19 cellular contexts compared by ENCODE assay signal in the genomic region with DNA sequence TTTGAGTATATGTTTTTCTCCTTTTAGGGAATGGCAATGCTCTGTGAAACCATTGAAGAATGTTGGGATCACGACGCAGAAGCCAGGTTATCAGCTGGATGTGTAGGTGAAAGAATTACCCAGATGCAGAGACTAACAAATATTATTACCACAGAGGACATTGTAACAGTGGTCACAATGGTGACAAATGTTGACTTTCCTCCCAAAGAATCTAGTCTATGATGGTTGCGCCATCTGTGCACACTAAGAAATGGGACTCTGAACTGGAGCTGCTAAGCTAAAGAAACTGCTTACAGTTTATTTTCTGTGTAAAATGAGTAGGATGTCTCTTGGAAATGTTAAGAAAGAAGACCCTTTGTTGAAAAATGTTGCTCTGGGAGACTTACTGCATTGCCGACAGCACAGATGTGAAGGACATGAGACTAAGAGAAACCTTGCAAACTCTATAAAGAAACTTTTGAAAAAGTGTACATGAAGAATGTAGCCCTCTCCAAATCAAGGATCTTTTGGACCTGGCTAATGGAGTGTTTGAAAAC.
DNase-seq lines count a peak whose midpoint lies in the region; ATAC-seq and TF ChIP-seq lines count a peak whose summit lies in the region.
"Had no signal": no experiment of that assay in that cellular context is flagged by ENCODE, and none has a peak within 500 bp of the region (broad histone marks: within the 10 kb centered on the region; RNA-seq: fewer than 3 reads in every experiment).

No MANE protein-coding gene starts in this region.

- H3K9me3 Mint-ChIP-seq in Caco-2 (ENCODE audit: unreplicated experiment) = no peaks in the 10 kb centered on the region
- no peaks in the 10 kb centered on the region for H3K9me3 Mint-ChIP-seq in T-cell
- no peaks in the 10 kb centered on the region for H3K9me3 Mint-ChIP-seq in nephron progenitor cell
- H3K9me3 Mint-ChIP-seq: CD4-positive, alpha-beta memory T cell had no signal

- H3K79me2 ChIP-seq in hepatocyte (no peaks in the 10 kb centered on the region), smooth muscle cell (ENCODE audit: low read depth) (no peaks in the 10 kb centered on the region)

- H3K36me3 ChIP-seq in Caco-2 (ENCODE audit: control insufficient read depth, insufficient read depth, low read length) (no peaks in the 10 kb centered on the region), hepatocyte (replicated peaks; ENCODE audit: insufficient read depth, low read depth) (no peaks in the 10 kb centered on the region), smooth muscle cell (ENCODE audit: low read depth) (peaks cover 5% of the 10 kb centered on the region)
- H3K36me3 ChIP-seq: BLaER1 had no signal

- H3K9me3 ChIP-seq in Caco-2 (no peaks in the 10 kb centered on the region), hepatocyte (ENCODE audit: low read depth) (no peaks in the 10 kb centered on the region), smooth muscle cell (replicated peaks; ENCODE audit: low read depth) (no peaks in the 10 kb centered on the region)
- H3K9me3 ChIP-seq: BLaER1, Peyer's patch, SJCRH30 had no signal

- 71% methylated on average over 4 of the region's 4 CpGs for WGBS in hepatocyte (ENCODE audit: low lambda C conversion rate, missing lambda C conversion rate)
- 89% methylated on average over 4 of the region's 4 CpGs for WGBS in smooth muscle cell (ENCODE audit: low lambda C conversion rate)

- H3K4me1 ChIP-seq in Caco-2 (peaks cover 37% of the 10 kb centered on the region), hepatocyte (ENCODE audit: insufficient read depth) (peaks cover 24% of the 10 kb centered on the region), smooth muscle cell (ENCODE audit: low read depth) (no peaks in the 10 kb centered on the region)
- H3K4me1 ChIP-seq: BLaER1, Peyer's patch, SJCRH30 had no signal

- ATAC-seq in T-cell (replicated peaks in 1 of 4) (no peak), GM19351 (IDR thresholded peaks at IDR 0.05; ENCODE audit: unreplicated experiment) (no peak), GM18861 (IDR thresholded peaks at IDR 0.05; ENCODE audit: unreplicated experiment) (no peak)
- ATAC-seq: K562 had no signal

- H3K4me3 ChIP-seq in Caco-2 (ENCODE audit: low read depth, low read length) (no peak overlapping the region), hepatocyte (no peak overlapping the region), smooth muscle cell (no peak overlapping the region)
- H3K4me3 ChIP-seq: BLaER1, K562, Peyer's patch, SJCRH30 had no signal

- H3K4me3 Mint-ChIP-seq in Caco-2 (ENCODE audit: unreplicated experiment) (peak overlapping the region; percentile 42), T-cell (no peak overlapping the region), nephron progenitor cell (no peak overlapping the region)
- H3K4me3 Mint-ChIP-seq: CD4-positive, alpha-beta memory T cell had no signal

- H3K9me2 ChIP-seq in hepatocyte (replicated peaks; ENCODE audit: insufficient read depth) = no peaks in the 10 kb centered on the region

- H3K4me1 Mint-ChIP-seq in Caco-2 (ENCODE audit: low read depth, unreplicated experiment) (peaks cover 16% of the 10 kb centered on the region), T-cell (peaks cover 17 to 23% (median 20%) of the 10 kb centered on the region in 3 donors), nephron progenitor cell (no peaks in the 10 kb centered on the region)

- intact Hi-C loops in Caco-2 (cut with micrococcal nuclease; ENCODE audit: unreplicated experiment) = loop anchor here (1.0 to 10.0 kb wide), 5 partner anchors 95 to 718 kb away; a partner anchor contains a TSS

- no peaks in the 10 kb centered on the region for H3F3A ChIP-seq in smooth muscle cell (ENCODE audit: low read depth)

- H3K27ac Mint-ChIP-seq in Caco-2 (ENCODE audit: unreplicated experiment) (peak overlapping the region; percentile 82), T-cell (peak overlapping the region; percentile 4 to 50), nephron progenitor cell (peak overlapping the region; percentile 90)

- H3K9ac ChIP-seq in smooth muscle cell (ENCODE audit: low read depth) = no peak overlapping the region
- H3K9ac ChIP-seq: BLaER1 had no signal

- peak overlapping the region; percentile 35 for H3K4me2 ChIP-seq in hepatocyte
- no peak overlapping the region for H3K4me2 ChIP-seq in smooth muscle cell
- H3K4me2 ChIP-seq: BLaER1 had no signal

- no TSS peak for BruUV-seq in Caco-2 (replicated peaks; lab: Mats Ljungman, UMichigan)

- TF ChIP-seq CTCF in Caco-2 (IDR thresholded peaks at IDR 0.05; ENCODE audit: insufficient read depth in 1 of 2, low read depth in 1 of 2, low read length in 1 of 2, severe bottlenecking in 1 of 2, unreplicated experiment in 1 of 2) = no peak
- TF ChIP-seq CTCF in hepatocyte (IDR thresholded peaks at IDR 0.05; ENCODE audit: poor library complexity) = no peak
- TF ChIP-seq CTCF in nephron progenitor cell (IDR thresholded peaks at IDR 0.05) = no peak
- no peak for TF ChIP-seq CTCF in smooth muscle cell (IDR thresholded peaks at IDR 0.05; ENCODE audit: borderline replicate concordance, insufficient read depth, poor library complexity, severe bottlenecking)

- CTCF ChIA-PET in Caco-2 (lab: Charles Lee) = interaction anchor here (0.7 to 1.2 kb wide), 2 partner anchors 16 to 582 kb away, joined by 3 to 5 read pairs; no protein-coding TSS in a partner anchor
- CTCF ChIA-PET in T-cell (lab: Charles Lee) = interaction anchor here in 1 of 2 donors (1.3 kb wide), 1 partner anchor 15 kb away, joined by 3 read pairs; no protein-coding TSS in a partner anchor

- H2AFZ ChIP-seq in hepatocyte (no peak overlapping the region), smooth muscle cell (ENCODE audit: low read depth) (no peak overlapping the region)

- no peaks in the 10 kb centered on the region for H4K20me1 ChIP-seq in hepatocyte (ENCODE audit: insufficient read depth, poor library complexity, severe bottlenecking)
- no peaks in the 10 kb centered on the region for H4K20me1 ChIP-seq in smooth muscle cell (ENCODE audit: low read depth)
- H4K20me1 ChIP-seq: BLaER1 had no signal

- H3K27ac ChIP-seq in hepatocyte (peak overlapping the region; percentile 75), smooth muscle cell (ENCODE audit: low read depth) (no peak overlapping the region)
- H3K27ac ChIP-seq: BLaER1, Peyer's patch, SJCRH30 had no signal

- DNase-seq in Caco-2 (peak; percentile 80 to 83), T-cell (no peak), hepatocyte (ENCODE audit: low spot score) (peak; percentile 51), nephron progenitor cell (no peak), smooth muscle cell (lab: John Stamatoyannopoulos, UW; ENCODE audit: unreplicated experiment) (no peak)
- DNase-seq: ACHN; Calu3; CD4-positive, alpha-beta memory T cell; DMS153; MM.1S; NCI-H1105; NCI-H2029 treated with DMSO at 0.1 percent for 48 hours; NCI-H526; Peyer's patch; SJCRH30 had no signal

- H3K27me3 Mint-ChIP-seq in Caco-2 (ENCODE audit: insufficient read depth, unreplicated experiment) (no peaks in the 10 kb centered on the region), T-cell (no peaks in the 10 kb centered on the region), nephron progenitor cell (ENCODE audit: low read depth, poor library complexity) (no peaks in the 10 kb centered on the region)
- H3K27me3 Mint-ChIP-seq: CD4-positive, alpha-beta memory T cell had no signal

- H3K36me3 Mint-ChIP-seq in Caco-2 (ENCODE audit: insufficient read depth, unreplicated experiment) = peaks cover 32% of the 10 kb centered on the region
- H3K36me3 Mint-ChIP-seq in T-cell = peaks cover 28% of the 10 kb centered on the region
- H3K36me3 Mint-ChIP-seq in nephron progenitor cell (ENCODE audit: low read depth) = peaks cover 52% of the 10 kb centered on the region

- H3K27me3 ChIP-seq in Caco-2 (replicated peaks; ENCODE audit: control insufficient read depth, insufficient read depth, low read length) (no peaks in the 10 kb centered on the region), hepatocyte (no peaks in the 10 kb centered on the region), smooth muscle cell (ENCODE audit: low read depth) (no peaks in the 10 kb centered on the region)
- H3K27me3 ChIP-seq: BLaER1, Peyer's patch, SJCRH30 had no signal

- POLR2A ChIA-PET in Caco-2 (lab: Charles Lee) = interaction anchor here (0.6 to 1.2 kb wide), 3 partner anchors 83 to 719 kb away, joined by 3 to 6 read pairs (median 5); a partner anchor contains a TSS
- POLR2A ChIA-PET in T-cell (lab: Charles Lee) = interaction anchor here in 1 of 2 donors (0.7 kb wide), 1 partner anchor 13 kb away, joined by 4 read pairs; no protein-coding TSS in a partner anchor

Comparison
In these comparisons a context has a peak if more than half of its experiments do, and no peak if none do; other contexts are left out.
1. DNase-seq: peak in Caco-2 (2 of 2) and hepatocyte (single experiment); none in T-cell (0 of 34), nephron progenitor cell (single experiment) and smooth muscle cell (single experiment).
2. H3K27ac Mint-ChIP-seq: peak in every context shown above with its lines; median percentile 90 in nephron progenitor cell; 82 in Caco-2; 27 in T-cell.